Comparison of ENCODE assay signal across 1 cellular context in the genomic region with DNA sequence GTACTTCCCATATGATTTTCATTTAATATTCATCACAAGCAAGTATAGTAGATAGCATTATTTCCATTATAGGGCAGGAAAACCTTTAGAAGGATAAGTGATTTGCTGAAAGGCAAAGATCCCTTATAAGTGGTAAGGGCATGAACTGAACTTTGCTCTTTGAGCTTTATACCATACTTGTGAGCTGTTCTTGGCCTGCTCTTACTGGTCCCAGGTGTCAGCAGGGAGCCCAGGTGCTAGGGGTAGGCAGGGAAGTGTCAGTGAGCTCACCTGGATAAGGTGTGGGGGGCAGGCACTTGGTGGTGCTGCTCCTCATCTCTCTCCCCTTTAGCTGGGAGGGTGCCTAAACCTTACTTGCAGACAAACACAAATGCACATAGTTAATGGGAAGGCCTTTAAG.
TF ChIP-seq lines count a peak whose summit lies in the region.

No MANE protein-coding gene starts in this region.

TF ChIP-seq in HCT116, 20 proteins besides CTCF, POLR2A, EP300 and RAD21 (continued from another document):
- TF ChIP-seq SRF (IDR thresholded peaks at IDR 0.05; ENCODE audit: low read depth) (no peak), CBX3 (IDR thresholded peaks at IDR 0.05; ENCODE audit: low read depth) (no peak), ZFX (IDR thresholded peaks at IDR 0.05) (no peak), EZH2 (IDR thresholded peaks at IDR 0.05) (no peak), ZNF274 (IDR thresholded peaks at IDR 0.05; ENCODE audit: low read depth, low read length) (no peak), SIN3A (IDR thresholded peaks at IDR 0.05; ENCODE audit: low read depth) (no peak), POLR2AphosphoS5 (IDR thresholded peaks at IDR 0.05; ENCODE audit: low read depth, low read length) (no peak), CEBPB (IDR thresholded peaks at IDR 0.05; ENCODE audit: low read depth) (no peak), JUND (IDR thresholded peaks at IDR 0.05) (no peak), TCF7L2 (IDR thresholded peaks at IDR 0.05; ENCODE audit: borderline replicate concordance, extremely low read depth, insufficient read depth, insufficient read length) (no peak), EGR1 (IDR thresholded peaks at IDR 0.05; ENCODE audit: low read depth) (no peak)
- TF ChIP-seq, protein P1, sequence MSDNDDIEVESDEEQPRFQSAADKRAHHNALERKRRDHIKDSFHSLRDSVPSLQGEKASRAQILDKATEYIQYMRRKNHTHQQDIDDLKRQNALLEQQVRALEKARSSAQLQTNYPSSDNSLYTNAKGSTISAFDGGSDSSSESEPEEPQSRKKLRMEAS (IDR thresholded peaks at IDR 0.05), result no peak
- TF ChIP-seq, protein P2, sequence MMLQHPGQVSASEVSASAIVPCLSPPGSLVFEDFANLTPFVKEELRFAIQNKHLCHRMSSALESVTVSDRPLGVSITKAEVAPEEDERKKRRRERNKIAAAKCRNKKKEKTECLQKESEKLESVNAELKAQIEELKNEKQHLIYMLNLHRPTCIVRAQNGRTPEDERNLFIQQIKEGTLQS (IDR thresholded peaks at IDR 0.05), result no peak
- TF ChIP-seq, protein P3, sequence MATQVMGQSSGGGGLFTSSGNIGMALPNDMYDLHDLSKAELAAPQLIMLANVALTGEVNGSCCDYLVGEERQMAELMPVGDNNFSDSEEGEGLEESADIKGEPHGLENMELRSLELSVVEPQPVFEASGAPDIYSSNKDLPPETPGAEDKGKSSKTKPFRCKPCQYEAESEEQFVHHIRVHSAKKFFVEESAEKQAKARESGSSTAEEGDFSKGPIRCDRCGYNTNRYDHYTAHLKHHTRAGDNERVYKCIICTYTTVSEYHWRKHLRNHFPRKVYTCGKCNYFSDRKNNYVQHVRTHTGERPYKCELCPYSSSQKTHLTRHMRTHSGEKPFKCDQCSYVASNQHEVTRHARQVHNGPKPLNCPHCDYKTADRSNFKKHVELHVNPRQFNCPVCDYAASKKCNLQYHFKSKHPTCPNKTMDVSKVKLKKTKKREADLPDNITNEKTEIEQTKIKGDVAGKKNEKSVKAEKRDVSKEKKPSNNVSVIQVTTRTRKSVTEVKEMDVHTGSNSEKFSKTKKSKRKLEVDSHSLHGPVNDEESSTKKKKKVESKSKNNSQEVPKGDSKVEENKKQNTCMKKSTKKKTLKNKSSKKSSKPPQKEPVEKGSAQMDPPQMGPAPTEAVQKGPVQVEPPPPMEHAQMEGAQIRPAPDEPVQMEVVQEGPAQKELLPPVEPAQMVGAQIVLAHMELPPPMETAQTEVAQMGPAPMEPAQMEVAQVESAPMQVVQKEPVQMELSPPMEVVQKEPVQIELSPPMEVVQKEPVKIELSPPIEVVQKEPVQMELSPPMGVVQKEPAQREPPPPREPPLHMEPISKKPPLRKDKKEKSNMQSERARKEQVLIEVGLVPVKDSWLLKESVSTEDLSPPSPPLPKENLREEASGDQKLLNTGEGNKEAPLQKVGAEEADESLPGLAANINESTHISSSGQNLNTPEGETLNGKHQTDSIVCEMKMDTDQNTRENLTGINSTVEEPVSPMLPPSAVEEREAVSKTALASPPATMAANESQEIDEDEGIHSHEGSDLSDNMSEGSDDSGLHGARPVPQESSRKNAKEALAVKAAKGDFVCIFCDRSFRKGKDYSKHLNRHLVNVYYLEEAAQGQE (IDR thresholded peaks at IDR 0.05; ENCODE audit: low read depth), result no peak
TF ChIP-seq in HCT116: peak in this region for 0.
